Comparison of ENCODE assay signal across 8 cellular contexts in genomic region chr5:59367791-59368394, GRCh38.
DNase-seq lines count a peak whose midpoint lies in the region; ATAC-seq lines count a peak whose summit lies in the region.

No MANE protein-coding gene starts in this region.

- intact Hi-C loops in left ventricle myocardium superior (cut with micrococcal nuclease), result loop anchor here (5.0 kb wide), 1 partner anchor 176 kb away; no protein-coding TSS in a partner anchor

- peak; percentile 21 to 67 (median 61) for DNase-seq in NCI-H1417 (lab: John Stamatoyannopoulos, UW)
- DNase-seq in NCI-H1417 treated with DMSO at 0.1 percent for 48 hours (lab: John Stamatoyannopoulos, UW), result no peak
- DNase-seq in HS-27A (ENCODE audit: low read depth), result peak; percentile 20
- DNase-seq in RKO (ENCODE audit: low spot score), result peak; percentile 67
- peak; percentile 71 for DNase-seq in amniotic epithelial cell (ENCODE audit: low read depth)
- DNase-seq in left ventricle myocardium superior, result peak; percentile 41
- DNase-seq in retina, result peak; percentile 74

- ATAC-seq in left ventricle myocardium superior, result peak; percentile 81
- no peak for ATAC-seq in HG03521 (IDR thresholded peaks at IDR 0.05; ENCODE audit: unreplicated experiment)
